9 cellular contexts compared by ENCODE assay signal in genomic region chr3:114902691-114903101, GRCh38.
DNase-seq lines count a peak whose midpoint lies in the region; ATAC-seq, FAIRE-seq and TF ChIP-seq lines count a peak whose summit lies in the region.
"Had no signal": no experiment of that assay in that cellular context is flagged by ENCODE, and none has a peak within 500 bp of the region (broad histone marks: within the 10 kb centered on the region; RNA-seq: fewer than 3 reads in every experiment).

No MANE protein-coding gene starts in this region.

- ATAC-seq in A549 (peak; percentile 26 to 78; a peak in 3 of 6 replicates), HG02938 (IDR thresholded peaks at IDR 0.05; ENCODE audit: unreplicated experiment) (peak; percentile 45), aorta (ENCODE audit: low FRiP score) (no peak), GM19455 (IDR thresholded peaks at IDR 0.05; ENCODE audit: unreplicated experiment) (no peak), GM21360 (IDR thresholded peaks at IDR 0.05; ENCODE audit: unreplicated experiment) (no peak)

- H3K27me3 ChIP-seq in aorta (ENCODE audit: control insufficient read depth in 1 of 2, insufficient read depth in 2 of 2, low read length in 1 of 2) = no peaks in the 10 kb centered on the region

- H3K27ac ChIP-seq in A549 = peak overlapping the region; percentile 50 to 51; a peak in 5 of 6 replicates
- peak overlapping the region; percentile 72 for H3K27ac ChIP-seq in VCaP
- no peak overlapping the region for H3K27ac ChIP-seq in aorta (ENCODE audit: low read depth in 1 of 2, low read length in 2 of 2)

- intact Hi-C loops in aorta (cut with DNase I) = no loop called here

- DNase-seq in A549 (ENCODE audit: low read depth in 1 of 2, low spot score in 1 of 2) (peak in 1 of 2 experiments; percentile 73), kidney tubule cell (ENCODE audit: low spot score) (peak; percentile 95), hepatic stellate cell (ENCODE audit: low spot score) (no peak), aorta (no peak)
- DNase-seq: NCI-H2171 had no signal

- TF ChIP-seq RAD21 in A549 (conservative IDR thresholded peaks at IDR 0.05 in 1 of 2, IDR thresholded peaks at IDR 0.05 in 1 of 2) = no peak

- peak overlapping the region; percentile 54 for H3K4me2 ChIP-seq in A549

- TF ChIP-seq EP300 in A549 (IDR thresholded peaks at IDR 0.05) = no peak

- TF ChIP-seq CTCF in A549 (IDR thresholded peaks at IDR 0.05) (no peak), VCaP (conservative IDR thresholded peaks at IDR 0.05) (no peak)

- CTCF ChIA-PET in A549 (lab: Yijun Ruan, JAX) = no interaction called here

- no peaks in the 10 kb centered on the region for H3K9me3 ChIP-seq in A549
- H3K9me3 ChIP-seq in aorta (ENCODE audit: control insufficient read depth, low read length) = no peaks in the 10 kb centered on the region

- TF ChIP-seq POLR2A in A549 (IDR thresholded peaks at IDR 0.05; ENCODE audit: low read length) = no peak

- H3K4me1 ChIP-seq in A549 (peaks cover 43% of the 10 kb centered on the region), aorta (ENCODE audit: control insufficient read depth in 1 of 2, insufficient read depth in 2 of 2, low read length in 2 of 2) (peaks cover 1 to 2% of the 10 kb centered on the region in 2 donors)

- H3K36me3 ChIP-seq in aorta (ENCODE audit: control insufficient read depth in 1 of 2, insufficient read depth in 2 of 2, low read length in 1 of 2) = no peaks in the 10 kb centered on the region

- no peak overlapping the region for H3K4me3 ChIP-seq in A549
- H3K4me3 ChIP-seq in aorta (ENCODE audit: low read length in 2 of 2) = no peak overlapping the region

- peak; percentile 84 for FAIRE-seq in A549 (lab: Jason Lieb, UNC)

- POLR2A ChIA-PET in A549 (lab: Yijun Ruan, JAX) = no interaction called here

TF ChIP-seq in A549, 52 proteins besides CTCF, POLR2A, EP300 and RAD21:
- TF ChIP-seq CBX2 (IDR thresholded peaks at IDR 0.05; ENCODE audit: borderline replicate concordance, low read depth) = no peak
- no peak for TF ChIP-seq HOXA7 (CRISPR knock-in tag; IDR thresholded peaks at IDR 0.05)
- TF ChIP-seq EHMT2 (IDR thresholded peaks at IDR 0.05; ENCODE audit: low read depth) = no peak
- no peak for TF ChIP-seq RFX5 (IDR thresholded peaks at IDR 0.05)
- TF ChIP-seq CBX8 (IDR thresholded peaks at IDR 0.05) = no peak
- peak; percentile 5 for TF ChIP-seq MAFK (IDR thresholded peaks at IDR 0.05; ENCODE audit: partially characterized antibody)
- TF ChIP-seq ZC3H11A (IDR thresholded peaks at IDR 0.05) = no peak
- TF ChIP-seq FOSB (CRISPR knock-in tag; IDR thresholded peaks at IDR 0.05) = no peak
- TF ChIP-seq FOSL2 (IDR thresholded peaks at IDR 0.05) = no peak
- TF ChIP-seq FOSL2 (CRISPR knock-in tag; IDR thresholded peaks at IDR 0.05) = peak; percentile 32; the same call in 1 of the 2 replicates
- no peak for TF ChIP-seq MAZ (IDR thresholded peaks at IDR 0.05; ENCODE audit: borderline replicate concordance, low read depth, low read length)
- TF ChIP-seq MAX (IDR thresholded peaks at IDR 0.05) = 0 out of 2 replicates have a peak, but pooled peaks have one; percentile 39
- no peak for TF ChIP-seq NPAS2 (CRISPR knock-in tag; IDR thresholded peaks at IDR 0.05; ENCODE audit: borderline replicate concordance)
- peak; percentile 82 for TF ChIP-seq GATA3 (IDR thresholded peaks at IDR 0.05; ENCODE audit: borderline replicate concordance)
- peak in 1 of 2 experiments; percentile 53; a peak in 1 of 4 replicates for TF ChIP-seq CEBPB (IDR thresholded peaks at IDR 0.05)

Comparison
In these comparisons a context has a peak if more than half of its experiments do, and no peak if none do; other contexts are left out.
1. ATAC-seq: peak in A549 (2 of 2) and HG02938 (single experiment); none in aorta (single experiment), GM19455 (single experiment) and GM21360 (single experiment).
2. H3K27ac ChIP-seq: peak in A549 (2 of 2) and VCaP (single experiment); none in aorta (0 of 2).